Comparison of ENCODE assay signal across 1 cellular context in the genomic region with DNA sequence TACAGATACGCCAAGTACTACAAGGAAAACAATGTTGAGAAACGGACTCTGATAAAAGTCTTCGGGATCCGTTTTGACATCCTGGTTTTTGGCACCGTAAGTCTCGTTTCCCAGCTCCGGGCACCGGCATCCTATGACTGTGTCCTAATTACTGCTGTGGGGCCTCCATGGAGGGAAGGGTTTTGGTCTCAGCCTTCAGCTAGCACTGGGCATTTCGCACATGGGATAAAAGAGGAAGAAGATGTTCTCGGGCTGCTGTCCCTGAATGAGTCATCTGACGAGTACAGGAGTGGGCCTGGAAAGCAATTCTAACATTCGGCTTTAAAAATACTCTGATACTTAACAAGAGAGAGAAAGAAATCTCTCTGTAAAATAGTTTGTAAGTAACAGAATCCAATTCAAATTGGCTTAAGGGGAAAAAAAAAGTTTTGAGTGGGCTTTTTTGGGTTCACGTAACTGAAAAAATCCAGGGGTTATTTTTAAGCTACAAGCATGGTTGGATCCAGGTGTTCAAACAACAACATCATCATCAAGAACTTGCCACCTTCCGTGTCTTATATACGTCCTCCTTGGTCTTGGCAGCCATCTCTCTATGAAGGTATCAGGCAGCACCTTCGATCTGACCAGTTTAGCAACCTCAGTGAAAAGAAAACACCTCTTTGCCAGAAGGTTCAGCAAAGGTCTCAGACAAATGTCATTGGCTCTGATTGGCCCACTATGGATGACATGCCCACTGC.
TF ChIP-seq lines count a peak whose summit lies in the region.

No MANE protein-coding gene starts in this region.

TF ChIP-seq in GM23338, 12 proteins besides CTCF, POLR2A, EP300 and RAD21 (continued from another document):
- TF ChIP-seq, protein P1, sequence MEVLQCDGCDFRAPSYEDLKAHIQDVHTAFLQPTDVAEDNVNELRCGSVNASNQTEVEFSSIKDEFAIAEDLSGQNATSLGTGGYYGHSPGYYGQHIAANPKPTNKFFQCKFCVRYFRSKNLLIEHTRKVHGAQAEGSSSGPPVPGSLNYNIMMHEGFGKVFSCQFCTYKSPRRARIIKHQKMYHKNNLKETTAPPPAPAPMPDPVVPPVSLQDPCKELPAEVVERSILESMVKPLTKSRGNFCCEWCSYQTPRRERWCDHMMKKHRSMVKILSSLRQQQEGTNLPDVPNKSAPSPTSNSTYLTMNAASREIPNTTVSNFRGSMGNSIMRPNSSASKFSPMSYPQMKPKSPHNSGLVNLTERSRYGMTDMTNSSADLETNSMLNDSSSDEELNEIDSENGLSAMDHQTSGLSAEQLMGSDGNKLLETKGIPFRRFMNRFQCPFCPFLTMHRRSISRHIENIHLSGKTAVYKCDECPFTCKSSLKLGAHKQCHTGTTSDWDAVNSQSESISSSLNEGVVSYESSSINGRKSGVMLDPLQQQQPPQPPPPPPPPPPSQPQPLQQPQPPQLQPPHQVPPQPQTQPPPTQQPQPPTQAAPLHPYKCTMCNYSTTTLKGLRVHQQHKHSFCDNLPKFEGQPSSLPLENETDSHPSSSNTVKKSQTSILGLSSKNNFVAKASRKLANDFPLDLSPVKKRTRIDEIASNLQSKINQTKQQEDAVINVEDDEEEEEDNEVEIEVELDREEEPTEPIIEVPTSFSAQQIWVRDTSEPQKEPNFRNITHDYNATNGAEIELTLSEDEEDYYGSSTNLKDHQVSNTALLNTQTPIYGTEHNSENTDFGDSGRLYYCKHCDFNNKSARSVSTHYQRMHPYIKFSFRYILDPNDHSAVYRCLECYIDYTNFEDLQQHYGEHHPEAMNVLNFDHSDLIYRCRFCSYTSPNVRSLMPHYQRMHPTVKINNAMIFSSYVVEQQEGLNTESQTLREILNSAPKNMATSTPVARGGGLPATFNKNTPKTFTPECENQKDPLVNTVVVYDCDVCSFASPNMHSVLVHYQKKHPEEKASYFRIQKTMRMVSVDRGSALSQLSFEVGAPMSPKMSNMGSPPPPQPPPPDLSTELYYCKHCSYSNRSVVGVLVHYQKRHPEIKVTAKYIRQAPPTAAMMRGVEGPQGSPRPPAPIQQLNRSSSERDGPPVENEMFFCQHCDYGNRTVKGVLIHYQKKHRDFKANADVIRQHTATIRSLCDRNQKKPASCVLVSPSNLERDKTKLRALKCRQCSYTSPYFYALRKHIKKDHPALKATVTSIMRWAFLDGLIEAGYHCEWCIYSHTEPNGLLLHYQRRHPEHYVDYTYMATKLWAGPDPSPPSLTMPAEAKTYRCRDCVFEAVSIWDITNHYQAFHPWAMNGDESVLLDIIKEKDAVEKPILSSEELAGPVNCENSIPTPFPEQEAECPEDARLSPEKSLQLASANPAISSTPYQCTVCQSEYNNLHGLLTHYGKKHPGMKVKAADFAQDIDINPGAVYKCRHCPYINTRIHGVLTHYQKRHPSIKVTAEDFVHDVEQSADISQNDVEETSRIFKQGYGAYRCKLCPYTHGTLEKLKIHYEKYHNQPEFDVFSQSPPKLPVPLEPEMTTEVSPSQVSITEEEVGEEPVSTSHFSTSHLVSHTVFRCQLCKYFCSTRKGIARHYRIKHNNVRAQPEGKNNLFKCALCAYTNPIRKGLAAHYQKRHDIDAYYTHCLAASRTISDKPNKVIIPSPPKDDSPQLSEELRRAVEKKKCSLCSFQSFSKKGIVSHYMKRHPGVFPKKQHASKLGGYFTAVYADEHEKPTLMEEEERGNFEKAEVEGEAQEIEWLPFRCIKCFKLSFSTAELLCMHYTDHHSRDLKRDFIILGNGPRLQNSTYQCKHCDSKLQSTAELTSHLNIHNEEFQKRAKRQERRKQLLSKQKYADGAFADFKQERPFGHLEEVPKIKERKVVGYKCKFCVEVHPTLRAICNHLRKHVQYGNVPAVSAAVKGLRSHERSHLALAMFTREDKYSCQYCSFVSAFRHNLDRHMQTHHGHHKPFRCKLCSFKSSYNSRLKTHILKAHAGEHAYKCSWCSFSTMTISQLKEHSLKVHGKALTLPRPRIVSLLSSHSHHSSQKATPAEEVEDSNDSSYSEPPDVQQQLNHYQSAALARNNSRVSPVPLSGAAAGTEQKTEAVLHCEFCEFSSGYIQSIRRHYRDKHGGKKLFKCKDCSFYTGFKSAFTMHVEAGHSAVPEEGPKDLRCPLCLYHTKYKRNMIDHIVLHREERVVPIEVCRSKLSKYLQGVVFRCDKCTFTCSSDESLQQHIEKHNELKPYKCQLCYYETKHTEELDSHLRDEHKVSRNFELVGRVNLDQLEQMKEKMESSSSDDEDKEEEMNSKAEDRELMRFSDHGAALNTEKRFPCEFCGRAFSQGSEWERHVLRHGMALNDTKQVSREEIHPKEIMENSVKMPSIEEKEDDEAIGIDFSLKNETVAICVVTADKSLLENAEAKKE (CRISPR knock-in tag; IDR thresholded peaks at IDR 0.05) = no peak
- no peak for TF ChIP-seq EZH2 (IDR thresholded peaks at IDR 0.05; ENCODE audit: low read depth, unreplicated experiment)
